ENCODE assay signal across 8 cellular contexts in genomic region chr18:39235118-39235719, GRCh38.
"Had no signal": no experiment of that assay in that cellular context is flagged by ENCODE, and none has a peak within 500 bp of the region (broad histone marks: within the 10 kb centered on the region; RNA-seq: fewer than 3 reads in every experiment).

No MANE protein-coding gene starts in this region.

- H3K27ac ChIP-seq: GM23248, HL-60 had no signal

- H3K9me3 ChIP-seq: HAP-1 had no signal

- H3K36me3 ChIP-seq: HAP-1 had no signal

- H3K27ac Mint-ChIP-seq: HFFc6 had no signal

- H3K9ac ChIP-seq: GM23248 had no signal

- ATAC-seq: HCT116 had no signal

- H2AFZ ChIP-seq: GM23248 had no signal

- H3K4me3 ChIP-seq: GM23248, HAP-1 had no signal

- DNase-seq: GM23248, GOT3, H7, HFFc6, IMR-90 had no signal

- H3K4me3 Mint-ChIP-seq: HFFc6 had no signal
